ENCODE assay signal across 19 cellular contexts in the genomic region with DNA sequence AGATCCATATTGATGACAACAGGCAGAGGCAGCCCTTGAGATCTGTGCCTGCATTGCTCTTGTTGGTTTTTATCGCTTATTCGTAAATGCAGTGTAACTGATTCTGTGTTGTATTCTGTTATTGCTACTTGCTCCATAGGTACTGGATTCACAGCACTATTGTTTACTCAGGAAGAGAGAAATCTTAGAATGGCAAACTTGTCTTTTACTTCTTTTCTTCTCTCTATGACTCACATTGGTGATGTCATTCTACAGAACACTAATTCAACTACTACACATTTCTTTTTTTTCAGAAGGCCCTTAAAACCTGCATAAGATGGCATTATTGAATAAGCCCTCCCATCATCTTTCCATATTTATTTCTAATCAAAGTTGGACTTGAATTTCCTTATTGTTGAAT.
A peak's percentile ranks its signal among the peaks of the same experiment; 100 is the strongest.
DNase-seq lines count a peak whose midpoint lies in the region; ATAC-seq, FAIRE-seq and TF ChIP-seq lines count a peak whose summit lies in the region.
"Had no signal": no experiment of that assay in that cellular context is flagged by ENCODE, and none has a peak within 500 bp of the region (broad histone marks: within the 10 kb centered on the region; RNA-seq: fewer than 3 reads in every experiment).

No MANE protein-coding gene starts in this region.

- no peaks in the 10 kb centered on the region for H3K9me3 ChIP-seq in astrocyte (ENCODE audit: insufficient read depth, low read depth, low read length)
- no peaks in the 10 kb centered on the region for H3K9me3 ChIP-seq in endothelial cell of umbilical vein (replicated peaks; ENCODE audit: control insufficient read depth, insufficient read depth, low read length)
- H3K9me3 ChIP-seq: A549 had no signal

- H3K4me1 Mint-ChIP-seq in astrocyte (ENCODE audit: low read depth, unreplicated experiment), result peaks cover 4% of the 10 kb centered on the region
- H3K4me1 Mint-ChIP-seq: CD14-positive monocyte, IgD-negative memory B cell had no signal

- no peak overlapping the region for H3K9ac ChIP-seq in astrocyte (ENCODE audit: low read length)
- H3K9ac ChIP-seq in endothelial cell of umbilical vein (replicated peaks; ENCODE audit: extremely low read depth, insufficient read depth, low read length), result no peak overlapping the region

- dilution Hi-C loops in endothelial cell of umbilical vein (cut with MboI; ENCODE audit: extremely low pct_ligation_motif_present, low sequenced_read_pairs), result no loop called here

- H3K27ac ChIP-seq in astrocyte (ENCODE audit: low read depth, low read length) (no peak overlapping the region), endothelial cell of umbilical vein (ENCODE audit: insufficient read depth, low read depth, low read length) (no peak overlapping the region), foreskin keratinocyte (no peak overlapping the region)
- H3K27ac ChIP-seq: A549 had no signal

- H3K4me2 ChIP-seq in astrocyte (ENCODE audit: low read length) (no peak overlapping the region), endothelial cell of umbilical vein (ENCODE audit: insufficient read depth, low read length) (no peak overlapping the region)
- H3K4me2 ChIP-seq: A549 had no signal

- no peaks in the 10 kb centered on the region for H3K4me1 ChIP-seq in astrocyte (ENCODE audit: insufficient read depth, low read length)
- no peaks in the 10 kb centered on the region for H3K4me1 ChIP-seq in endothelial cell of umbilical vein (ENCODE audit: control insufficient read depth, extremely low read depth, insufficient read depth, low read length)
- H3K4me1 ChIP-seq in foreskin keratinocyte, result peaks cover 9% of the 10 kb centered on the region
- H3K4me1 ChIP-seq: A549 had no signal

- ATAC-seq in foreskin keratinocyte, result peak; percentile 41
- no peak for ATAC-seq in GM19467 (IDR thresholded peaks at IDR 0.05; ENCODE audit: unreplicated experiment)
- ATAC-seq: A549; CD8-positive, alpha-beta T cell had no signal

- H3K9me1 ChIP-seq in endothelial cell of umbilical vein (replicated peaks; ENCODE audit: control insufficient read depth, extremely low read depth, insufficient read depth, low read length), result no peaks in the 10 kb centered on the region

- FAIRE-seq in astrocyte (lab: Jason Lieb, UNC) (no peak), endothelial cell of umbilical vein (lab: Jason Lieb, UNC) (no peak)
- FAIRE-seq: A549, D721Med, GM19239, H54 had no signal

- H3K27ac Mint-ChIP-seq in astrocyte (ENCODE audit: unreplicated experiment), result no peak overlapping the region
- H3K27ac Mint-ChIP-seq: CD14-positive monocyte; CD8-positive, alpha-beta T cell; IgD-negative memory B cell had no signal

- H3K27me3 ChIP-seq in astrocyte (ENCODE audit: insufficient read depth, low read length), result no peaks in the 10 kb centered on the region
- H3K27me3 ChIP-seq in endothelial cell of umbilical vein (ENCODE audit: control insufficient read depth in 2 of 2, insufficient read depth in 2 of 2, low read length in 2 of 2), result no peaks in the 10 kb centered on the region
- no peaks in the 10 kb centered on the region for H3K27me3 ChIP-seq in foreskin keratinocyte

- DNase-seq in HT1080 (ENCODE audit: low read depth), result peak; percentile 53
- peak; percentile 32 for DNase-seq in astrocyte (ENCODE audit: low read depth)
- no peak for DNase-seq in endothelial cell of umbilical vein (ENCODE audit: low read depth, low spot score)
- DNase-seq in foreskin keratinocyte, result peak in 1 of 2 donors; percentile 27
- DNase-seq in ACHN, result no peak
- DNase-seq in NCI-H2171 treated with DMSO at 0.1 percent for 48 hours (lab: John Stamatoyannopoulos, UW), result no peak
- no peak for DNase-seq in GM19240 (ENCODE audit: insufficient read length, low spot score)
- DNase-seq: CD8-positive, alpha-beta T cell; COR-L47; DMS153; DND-41; KG1 had no signal

- no peaks in the 10 kb centered on the region for H3K79me2 ChIP-seq in astrocyte (ENCODE audit: insufficient read depth, low read length)
- no peaks in the 10 kb centered on the region for H3K79me2 ChIP-seq in endothelial cell of umbilical vein (ENCODE audit: control insufficient read depth, insufficient read depth, low read length)

- H2AFZ ChIP-seq in astrocyte (ENCODE audit: low read depth, low read length) (no peak overlapping the region), endothelial cell of umbilical vein (ENCODE audit: low read depth, low read length) (no peak overlapping the region)

- CTCF ChIA-PET in endothelial cell of umbilical vein (lab: Charles Lee), result no interaction called here

- intact Hi-C loops in endothelial cell of umbilical vein (cut with micrococcal nuclease), result no loop called here

- H3K4me3 ChIP-seq in astrocyte (ENCODE audit: insufficient read depth, low read depth, low read length) (no peak overlapping the region), endothelial cell of umbilical vein (replicated peaks in 1 of 3; ENCODE audit: insufficient read depth in 1 of 3, low read depth in 1 of 3, low read length in 3 of 3) (no peak overlapping the region)
- H3K4me3 ChIP-seq: A549 had no signal

- in situ Hi-C loops in ACHN (cut with HindIII; ENCODE audit: low pct_ligation_motif_present, low pct_unique_long_range_greater_than_20kb, low sequenced_read_pairs), result no loop called here

- H3K4me3 Mint-ChIP-seq in astrocyte (ENCODE audit: unreplicated experiment), result no peak overlapping the region
- H3K4me3 Mint-ChIP-seq: CD14-positive monocyte; CD8-positive, alpha-beta T cell; IgD-negative memory B cell had no signal

- no peaks in the 10 kb centered on the region for H3K9me3 Mint-ChIP-seq in astrocyte (ENCODE audit: unreplicated experiment)
- H3K9me3 Mint-ChIP-seq: CD8-positive, alpha-beta T cell had no signal

- no peaks in the 10 kb centered on the region for H3K36me3 ChIP-seq in astrocyte (ENCODE audit: insufficient read depth, low read length)
- H3K36me3 ChIP-seq in endothelial cell of umbilical vein (ENCODE audit: control insufficient read depth in 2 of 2, extremely low read depth in 1 of 2, insufficient read depth in 2 of 2, low read length in 2 of 2), result no peaks in the 10 kb centered on the region

- H3K27me3 Mint-ChIP-seq in astrocyte (ENCODE audit: low read depth, unreplicated experiment), result no peaks in the 10 kb centered on the region
- H3K27me3 Mint-ChIP-seq: IgD-negative memory B cell had no signal

- no peaks in the 10 kb centered on the region for H4K20me1 ChIP-seq in astrocyte (ENCODE audit: insufficient read depth, low read length)
- no peaks in the 10 kb centered on the region for H4K20me1 ChIP-seq in endothelial cell of umbilical vein (replicated peaks; ENCODE audit: control insufficient read depth, extremely low read depth, insufficient read depth, low read length)

- POLR2A ChIA-PET in endothelial cell of umbilical vein (lab: Charles Lee), result no interaction called here

- no peaks in the 10 kb centered on the region for H3K36me3 Mint-ChIP-seq in astrocyte (ENCODE audit: low read depth, unreplicated experiment)
- H3K36me3 Mint-ChIP-seq: CD14-positive monocyte; CD8-positive, alpha-beta T cell; IgD-negative memory B cell had no signal

- no peak for TF ChIP-seq CTCF in astrocyte (IDR thresholded peaks at IDR 0.05; ENCODE audit: insufficient read depth, low read depth, low read length)
- TF ChIP-seq CTCF in endothelial cell of umbilical vein (IDR thresholded peaks at IDR 0.05; ENCODE audit: extremely low read depth in 1 of 2, insufficient read depth in 1 of 2, low read depth in 1 of 2, low read length in 2 of 2), result no peak
- TF ChIP-seq CTCF in foreskin keratinocyte (conservative IDR thresholded peaks at IDR 0.05), result no peak

- no TSS peak for BruUV-seq in endothelial cell of umbilical vein (replicated peaks; lab: Mats Ljungman, UMichigan)

- TF ChIP-seq POLR2A in endothelial cell of umbilical vein (IDR thresholded peaks at IDR 0.05; ENCODE audit: low read depth, low read length), result no peak

TF ChIP-seq in endothelial cell of umbilical vein, 7 proteins besides CTCF, POLR2A, EP300 and RAD21:
- TF ChIP-seq MYC (IDR thresholded peaks at IDR 0.05; ENCODE audit: low read depth, low read length) (no peak), FOS (IDR thresholded peaks at IDR 0.05; ENCODE audit: borderline replicate concordance, insufficient read depth, low read length) (peak; percentile 8)

Comparison
In these comparisons a context has a peak if more than half of its experiments do, and no peak if none do; other contexts are left out.
1. DNase-seq: peak in HT1080 (single experiment) and astrocyte (single experiment); none in endothelial cell of umbilical vein (single experiment), ACHN (single experiment), NCI-H2171 treated with DMSO at 0.1 percent for 48 hours (single experiment) and GM19240 (single experiment).